8 cellular contexts compared by ENCODE assay signal in the genomic region with DNA sequence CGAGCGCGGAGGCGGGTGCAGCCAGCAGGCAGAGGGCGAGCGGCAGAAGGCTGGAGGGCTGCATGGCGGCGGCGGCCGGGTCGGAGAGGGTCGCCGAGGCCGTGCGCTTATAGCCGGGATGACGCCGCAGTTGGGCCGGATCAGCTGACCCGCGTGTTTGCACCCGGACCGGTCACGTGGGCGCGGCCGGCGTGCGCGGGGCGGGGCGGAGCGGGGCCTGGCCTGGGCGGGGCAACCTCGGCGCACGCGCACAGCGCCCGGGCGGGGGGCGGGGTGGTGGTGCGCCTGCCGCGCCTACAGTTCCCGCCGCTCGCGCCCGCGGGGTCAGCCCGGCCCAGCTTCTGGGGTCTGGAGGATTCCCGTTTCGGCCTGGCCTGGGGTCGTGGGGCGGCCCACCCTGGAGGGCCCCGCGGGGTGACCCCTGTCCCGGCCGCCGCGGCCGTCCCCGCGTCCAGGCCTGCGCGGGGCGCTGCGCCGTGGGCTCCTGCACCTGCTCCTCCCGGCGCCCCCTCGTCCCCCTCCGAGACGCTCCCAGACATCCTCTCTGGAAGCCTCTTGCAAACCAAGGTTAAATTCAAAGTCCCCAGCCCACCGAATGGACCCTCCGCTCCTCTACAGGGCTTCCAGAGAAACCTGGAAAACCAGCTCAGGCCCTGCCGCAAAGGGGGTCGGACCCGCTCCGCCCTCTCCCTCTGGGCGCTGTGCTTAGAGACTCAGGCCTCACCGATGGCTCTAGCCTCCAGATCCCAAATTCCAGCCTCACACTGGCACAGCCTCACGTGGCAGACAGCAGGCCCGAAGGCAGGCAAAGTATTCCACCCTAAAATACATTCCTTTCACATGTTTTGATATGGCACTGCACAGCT.
A peak's percentile ranks its signal among the peaks of the same experiment; 100 is the strongest.
DNase-seq lines count a peak whose midpoint lies in the region; ATAC-seq and TF ChIP-seq lines count a peak whose summit lies in the region.

A gene (minus strand): TSS at position 132 of the 866 bp plus-strand sequence. CDS start 68 bp downstream, at position 64.

- no peaks in the 10 kb centered on the region for H3K36me3 ChIP-seq in OCI-LY3 (replicated peaks; ENCODE audit: low read depth, low read length)
- H3K36me3 ChIP-seq in muscle layer of colon (ENCODE audit: insufficient read depth, low read length): peaks cover 5% of the 10 kb centered on the region

- peak; percentile 76 for ATAC-seq in GM19324 (IDR thresholded peaks at IDR 0.05; ENCODE audit: low FRiP score, unreplicated experiment)
- ATAC-seq in HG03521 (IDR thresholded peaks at IDR 0.05; ENCODE audit: unreplicated experiment): peak; percentile 80

- no peak for TF ChIP-seq CTCF in C4-2B (conservative IDR thresholded peaks at IDR 0.05)
- TF ChIP-seq CTCF in OCI-LY3 (IDR thresholded peaks at IDR 0.05; ENCODE audit: low read depth, low read length): peak; percentile 22

- no peaks in the 10 kb centered on the region for H3K27me3 ChIP-seq in OCI-LY3 (ENCODE audit: low read depth, low read length)
- H3K27me3 ChIP-seq in muscle layer of colon (ENCODE audit: control insufficient read depth in 1 of 2, insufficient read depth in 2 of 2, low read length in 2 of 2): no peaks in the 10 kb centered on the region

- H3K79me2 ChIP-seq in OCI-LY3 (ENCODE audit: low read length): peaks cover 11% of the 10 kb centered on the region

- TF ChIP-seq POLR2A in erythroblast (IDR thresholded peaks at IDR 0.05; ENCODE audit: low read length): peak; percentile 47

- DNase-seq in activated T-cell treated with anti-CD3 and anti-CD28 coated beads for 48 hours (ENCODE audit: low read depth): peak; percentile 91
- DNase-seq in erythroblast (lab: John Stamatoyannopoulos, UW): peak; percentile 91 to 95
- peak; percentile 73 to 78 for DNase-seq in stimulated activated CD8-positive, alpha-beta memory T cell treated with anti-CD3 and anti-CD28 coated beads, Interleukin-7, amount 100 ng/mL, for 1 hour (ENCODE audit: low read depth in 2 of 2)

- H3K4me3 ChIP-seq in OCI-LY3 (ENCODE audit: low read length) (peak within 1 kb of the TSS; percentile 99), muscle layer of colon (ENCODE audit: low read depth in 1 of 2, low read length in 2 of 2) (peak within 1 kb of the TSS; percentile 81 to 96)

- H3K9me3 ChIP-seq in OCI-LY3 (ENCODE audit: insufficient read depth, low read length) (no peaks in the 10 kb centered on the region), muscle layer of colon (ENCODE audit: low read length) (no peaks in the 10 kb centered on the region)

- H4K20me1 ChIP-seq in OCI-LY3 (ENCODE audit: insufficient read depth, low read length): no peaks in the 10 kb centered on the region

- peaks cover 19% of the 10 kb centered on the region for H3K4me1 ChIP-seq in OCI-LY3 (ENCODE audit: low read length)
- peaks cover 33% of the 10 kb centered on the region for H3K4me1 ChIP-seq in muscle layer of colon (ENCODE audit: insufficient read depth, low read length)

- peak within 1 kb of the TSS; percentile 100 for H3K4me2 ChIP-seq in OCI-LY3 (ENCODE audit: low read length)

- peak within 1 kb of the TSS; percentile 80 for H2AFZ ChIP-seq in OCI-LY3 (ENCODE audit: low read depth, low read length)

- H3K27ac ChIP-seq in C4-2B (peak within 1 kb of the TSS; percentile 93), OCI-LY3 (ENCODE audit: low read length) (no peak within 1 kb of the TSS), muscle layer of colon (ENCODE audit: low read depth, low read length) (peak within 1 kb of the TSS; percentile 85)

- H3K9ac ChIP-seq in OCI-LY3 (ENCODE audit: low read length) (peak within 1 kb of the TSS; percentile 78), muscle layer of colon (ENCODE audit: low read length) (peak within 1 kb of the TSS; percentile 80)
